Comparison of ENCODE assay signal across 9 cellular contexts in genomic region chr18:35705988-35706387, GRCh38.
"Had no signal": no experiment of that assay in that cellular context is flagged by ENCODE, and none has a peak within 500 bp of the region (broad histone marks: within the 10 kb centered on the region; RNA-seq: fewer than 3 reads in every experiment).

No MANE protein-coding gene starts in this region.

- H3K27ac ChIP-seq: GM23248, HL-60 had no signal

- DNase-seq: GM23248, GOT3, H7, HFFc6, KBM-7 had no signal

- H3K4me3 Mint-ChIP-seq: HFFc6 had no signal

- ATAC-seq: HCT116 had no signal

- H3K9me3 ChIP-seq: HAP-1 had no signal

- H3K27ac Mint-ChIP-seq: HFFc6, IgD-negative memory B cell had no signal

- H3K27me3 Mint-ChIP-seq: IgD-negative memory B cell had no signal

- H3K4me3 ChIP-seq: GM23248, HAP-1 had no signal

- H3K4me1 Mint-ChIP-seq: IgD-negative memory B cell had no signal

- H3K9me3 Mint-ChIP-seq: HFFc6 had no signal

- H3K36me3 ChIP-seq: HAP-1 had no signal
